Comparison of ENCODE assay signal across 1 cellular context in the genomic region with DNA sequence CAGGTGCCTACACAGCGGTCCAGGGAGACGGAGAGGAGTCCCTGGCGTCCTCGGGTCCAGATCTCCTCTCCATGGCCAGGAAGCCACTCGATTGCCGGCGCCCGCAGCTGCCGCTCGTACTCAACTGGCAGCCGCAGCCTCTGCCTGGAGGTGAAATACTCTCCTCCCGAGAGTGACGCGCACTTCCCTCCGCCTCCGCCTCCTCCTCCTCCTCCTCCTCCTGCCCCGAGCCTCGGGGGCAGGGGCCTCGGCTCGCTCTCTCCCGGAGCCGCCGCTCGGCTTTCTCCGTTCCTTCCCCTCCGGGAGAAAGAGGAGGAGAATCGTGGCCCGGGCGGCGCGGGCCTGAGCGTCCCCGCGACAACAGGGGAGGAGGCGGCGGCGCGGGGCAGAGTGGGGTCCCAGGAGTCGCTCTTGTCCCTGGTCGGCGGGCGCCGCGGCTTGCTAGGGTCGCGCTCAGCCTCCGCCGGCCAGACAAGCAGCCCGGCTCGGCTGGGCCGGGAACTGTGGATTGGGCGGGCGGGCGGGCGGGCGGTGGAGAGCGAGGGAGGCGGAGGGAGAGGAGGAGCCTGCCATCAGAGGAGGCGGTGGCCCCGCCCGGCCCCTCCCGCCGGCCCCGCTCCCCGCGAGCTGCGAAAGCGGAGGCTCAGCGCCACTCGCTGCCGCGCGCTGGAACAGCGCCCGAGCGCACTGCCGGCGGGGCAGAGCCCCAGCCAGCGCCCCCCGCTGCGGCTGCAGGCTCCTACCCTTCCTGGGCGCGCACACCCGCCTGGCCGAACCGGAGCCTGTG.
A peak's percentile ranks its signal among the peaks of the same experiment; 100 is the strongest.
TF ChIP-seq lines count a peak whose summit lies in the region.

A gene with protein sequence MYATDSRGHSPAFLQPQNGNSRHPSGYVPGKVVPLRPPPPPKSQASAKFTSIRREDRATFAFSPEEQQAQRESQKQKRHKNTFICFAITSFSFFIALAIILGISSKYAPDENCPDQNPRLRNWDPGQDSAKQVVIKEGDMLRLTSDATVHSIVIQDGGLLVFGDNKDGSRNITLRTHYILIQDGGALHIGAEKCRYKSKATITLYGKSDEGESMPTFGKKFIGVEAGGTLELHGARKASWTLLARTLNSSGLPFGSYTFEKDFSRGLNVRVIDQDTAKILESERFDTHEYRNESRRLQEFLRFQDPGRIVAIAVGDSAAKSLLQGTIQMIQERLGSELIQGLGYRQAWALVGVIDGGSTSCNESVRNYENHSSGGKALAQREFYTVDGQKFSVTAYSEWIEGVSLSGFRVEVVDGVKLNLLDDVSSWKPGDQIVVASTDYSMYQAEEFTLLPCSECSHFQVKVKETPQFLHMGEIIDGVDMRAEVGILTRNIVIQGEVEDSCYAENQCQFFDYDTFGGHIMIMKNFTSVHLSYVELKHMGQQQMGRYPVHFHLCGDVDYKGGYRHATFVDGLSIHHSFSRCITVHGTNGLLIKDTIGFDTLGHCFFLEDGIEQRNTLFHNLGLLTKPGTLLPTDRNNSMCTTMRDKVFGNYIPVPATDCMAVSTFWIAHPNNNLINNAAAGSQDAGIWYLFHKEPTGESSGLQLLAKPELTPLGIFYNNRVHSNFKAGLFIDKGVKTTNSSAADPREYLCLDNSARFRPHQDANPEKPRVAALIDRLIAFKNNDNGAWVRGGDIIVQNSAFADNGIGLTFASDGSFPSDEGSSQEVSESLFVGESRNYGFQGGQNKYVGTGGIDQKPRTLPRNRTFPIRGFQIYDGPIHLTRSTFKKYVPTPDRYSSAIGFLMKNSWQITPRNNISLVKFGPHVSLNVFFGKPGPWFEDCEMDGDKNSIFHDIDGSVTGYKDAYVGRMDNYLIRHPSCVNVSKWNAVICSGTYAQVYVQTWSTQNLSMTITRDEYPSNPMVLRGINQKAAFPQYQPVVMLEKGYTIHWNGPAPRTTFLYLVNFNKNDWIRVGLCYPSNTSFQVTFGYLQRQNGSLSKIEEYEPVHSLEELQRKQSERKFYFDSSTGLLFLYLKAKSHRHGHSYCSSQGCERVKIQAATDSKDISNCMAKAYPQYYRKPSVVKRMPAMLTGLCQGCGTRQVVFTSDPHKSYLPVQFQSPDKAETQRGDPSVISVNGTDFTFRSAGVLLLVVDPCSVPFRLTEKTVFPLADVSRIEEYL (N-terminal part only) (minus strand): TSS at position 126 of the 787 bp plus-strand sequence. CDS start 18,140 bp downstream, outside the sequence.

TF ChIP-seq in SK-N-SH, 30 proteins besides CTCF, POLR2A, EP300 and RAD21:
- TF ChIP-seq GABPA (IDR thresholded peaks at IDR 0.05; ENCODE audit: low read depth): no peak
- no peak for TF ChIP-seq EZH2phosphoT487 (IDR thresholded peaks at IDR 0.05; ENCODE audit: borderline replicate concordance, low read depth)
- peak; percentile 31; the same call in 1 of the 2 replicates for TF ChIP-seq SMC3 (IDR thresholded peaks at IDR 0.05; ENCODE audit: low read depth, low read length)
- TF ChIP-seq TAF1 (IDR thresholded peaks at IDR 0.05; ENCODE audit: borderline replicate concordance, low read depth, low read length): peak; percentile 83
- no peak for TF ChIP-seq SIN3A (IDR thresholded peaks at IDR 0.05; ENCODE audit: borderline replicate concordance, low read depth, low read length)
- TF ChIP-seq, protein P1, sequence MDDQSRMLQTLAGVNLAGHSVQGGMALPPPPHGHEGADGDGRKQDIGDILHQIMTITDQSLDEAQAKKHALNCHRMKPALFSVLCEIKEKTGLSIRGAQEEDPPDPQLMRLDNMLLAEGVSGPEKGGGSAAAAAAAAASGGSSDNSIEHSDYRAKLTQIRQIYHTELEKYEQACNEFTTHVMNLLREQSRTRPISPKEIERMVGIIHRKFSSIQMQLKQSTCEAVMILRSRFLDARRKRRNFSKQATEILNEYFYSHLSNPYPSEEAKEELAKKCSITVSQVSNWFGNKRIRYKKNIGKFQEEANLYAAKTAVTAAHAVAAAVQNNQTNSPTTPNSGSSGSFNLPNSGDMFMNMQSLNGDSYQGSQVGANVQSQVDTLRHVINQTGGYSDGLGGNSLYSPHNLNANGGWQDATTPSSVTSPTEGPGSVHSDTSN (IDR thresholded peaks at IDR 0.05): peak; percentile 29; the same call in 1 of the 2 replicates
- no peak for TF ChIP-seq TCF12 (IDR thresholded peaks at IDR 0.05)
- peak; percentile 81 for TF ChIP-seq POLR2AphosphoS5 (IDR thresholded peaks at IDR 0.05; ENCODE audit: low read depth, low read length)
- no peak for TF ChIP-seq GATA2 (CRISPR knock-in tag; IDR thresholded peaks at IDR 0.05)
